ENCODE assay signal across 15 cellular contexts in the genomic region with DNA sequence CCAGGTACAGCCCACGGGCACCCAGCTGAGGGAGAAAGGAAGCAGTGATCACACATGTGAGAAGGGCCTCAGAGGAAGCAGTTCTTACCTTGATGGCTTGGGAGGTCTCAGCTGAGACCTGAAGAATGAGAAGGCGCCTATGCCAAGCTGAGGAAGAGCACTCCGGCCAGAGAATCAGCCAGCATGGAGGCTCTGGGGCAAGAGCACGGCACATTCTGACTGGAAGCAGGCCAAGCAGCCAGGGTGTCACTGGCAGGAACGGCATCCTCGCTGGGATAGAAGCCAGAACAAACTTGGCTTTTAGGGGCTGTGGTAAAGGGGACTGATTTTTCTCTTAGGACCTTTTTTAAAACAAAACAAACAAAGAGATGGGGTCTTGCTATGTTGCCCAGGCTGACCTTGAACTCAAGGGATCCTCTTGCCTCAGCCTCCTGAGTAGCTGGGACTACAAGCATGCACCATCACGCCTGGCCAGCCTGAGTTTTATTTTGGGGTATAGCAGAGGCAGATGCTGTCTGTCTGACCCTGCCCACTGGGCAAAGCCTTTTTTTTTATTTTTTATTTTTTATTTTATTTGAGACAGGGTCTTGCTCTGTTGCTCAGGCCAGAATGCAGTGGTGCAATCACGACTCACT. TPM values are rescaled to one million over a fixed set of nuclear protein-coding genes. Genes with fewer than 3 reads are reported as not detected.
DNase-seq lines count a peak whose midpoint lies in the region; ATAC-seq and TF ChIP-seq lines count a peak whose summit lies in the region.
"Had no signal": no experiment of that assay in that cellular context is flagged by ENCODE, and none has a peak within 500 bp of the region (broad histone marks: within the 10 kb centered on the region; RNA-seq: fewer than 3 reads in every experiment).

No MANE protein-coding gene starts in this region.

- no peak for TF ChIP-seq CTCF in neural progenitor cell (IDR thresholded peaks at IDR 0.05)
- no peak for TF ChIP-seq CTCF in coronary artery (IDR thresholded peaks at IDR 0.05)

- H3K9ac ChIP-seq in neural progenitor cell = no peak overlapping the region
- H3K9ac ChIP-seq: KMS-11 had no signal

- no peak overlapping the region for H3K4me2 ChIP-seq in neural progenitor cell
- H3K4me2 ChIP-seq: KMS-11 had no signal

- peak; percentile 80 for DNase-seq in G401 (ENCODE audit: low spot score)
- DNase-seq in NCI-H1694 treated with DMSO at 0.1 percent for 48 hours (lab: John Stamatoyannopoulos, UW) = peak; percentile 28
- peak; percentile 24 for DNase-seq in fibroblast of gingiva (ENCODE audit: low read depth)
- no peak for DNase-seq in neural progenitor cell (ENCODE audit: low spot score)
- DNase-seq in central memory CD4-positive, alpha-beta T cell = no peak
- no peak for DNase-seq in coronary artery (ENCODE audit: low spot score)
- DNase-seq in NCI-H2171 treated with DMSO at 0.1 percent for 48 hours (lab: John Stamatoyannopoulos, UW) = no peak
- DNase-seq: activated CD4-positive, alpha-beta T cell treated with anti-CD3 and anti-CD28 coated beads for 4 hours; CD4-positive, alpha-beta T cell; PC-3 had no signal

- peak overlapping the region; percentile 80 for H3K27ac Mint-ChIP-seq in neural progenitor cell
- H3K27ac Mint-ChIP-seq: activated T-helper 2 cell treated with anti-CD3 and anti-CD28 coated beads, Interferon-gamma antibody, Interleukin-2, Interleukin-4, amounts not matched to agents 10 μg/mL and 5 μg/mL and 100 μg/mL, durations not matched to agents 14 hours and 24 hours and 36 hours; CD4-positive, alpha-beta T cell had no signal

- ATAC-seq in HG03457 (IDR thresholded peaks at IDR 0.05; ENCODE audit: unreplicated experiment) = no peak

- H3K9me3 Mint-ChIP-seq in neural progenitor cell = no peaks in the 10 kb centered on the region
- H3K9me3 Mint-ChIP-seq: activated T-helper 2 cell treated with anti-CD3 and anti-CD28 coated beads, Interferon-gamma antibody, Interleukin-2, Interleukin-4, amounts not matched to agents 10 μg/mL and 5 μg/mL and 100 μg/mL, durations not matched to agents 14 hours and 24 hours and 36 hours; CD4-positive, alpha-beta T cell had no signal

- H3K27me3 Mint-ChIP-seq in neural progenitor cell (ENCODE audit: insufficient read depth, low read depth) = no peaks in the 10 kb centered on the region
- H3K27me3 Mint-ChIP-seq: CD4-positive, alpha-beta T cell had no signal

- in situ Hi-C loops in G401 (cut with HindIII; ENCODE audit: low sequenced_read_pairs) = no loop called here

- H3F3A ChIP-seq in neural progenitor cell (ENCODE audit: low read depth) = peaks cover 83% of the 10 kb centered on the region

- H3K36me3 ChIP-seq in neural progenitor cell = peaks cover 20% of the 10 kb centered on the region

- H3K4me3 ChIP-seq in neural progenitor cell (no peak overlapping the region), coronary artery (no peak overlapping the region)

- no peaks in the 10 kb centered on the region for H3K27me3 ChIP-seq in neural progenitor cell

- H3K4me1 Mint-ChIP-seq in neural progenitor cell = peaks cover 62% of the 10 kb centered on the region

- peaks cover 35% of the 10 kb centered on the region for H3K36me3 Mint-ChIP-seq in neural progenitor cell

- H2AFZ ChIP-seq in neural progenitor cell (replicated peaks) = no peak overlapping the region

- H3K4me3 Mint-ChIP-seq in neural progenitor cell = no peak overlapping the region
- H3K4me3 Mint-ChIP-seq: CD4-positive, alpha-beta T cell had no signal

- no peaks in the 10 kb centered on the region for H4K20me1 ChIP-seq in neural progenitor cell (ENCODE audit: low read depth)

- H3K27ac ChIP-seq in neural progenitor cell = peak overlapping the region; percentile 96
- H3K27ac ChIP-seq in coronary artery = no peak overlapping the region
- H3K27ac ChIP-seq: KMS-11 had no signal

- H3K4me1 ChIP-seq in neural progenitor cell = peaks cover 56% of the 10 kb centered on the region

- no peaks in the 10 kb centered on the region for H3K79me2 ChIP-seq in neural progenitor cell (ENCODE audit: low read depth)

- no peaks in the 10 kb centered on the region for H3K9me3 ChIP-seq in neural progenitor cell (ENCODE audit: low read depth)

RNA-seq across cellular contexts. Expression of gene GHRH, which starts 17.6 kb away (rescaled TPM):
- not detected in 2 replicates for total RNA-seq in G401 (2014; rRNA removed; shearing (Covaris generic))
- total RNA-seq in neural progenitor cell (ENCODE audit: low replicate concordance) = 3.2 TPM in 1 of 2 replicates, not detected in the other
- total RNA-seq: activated T-helper 2 cell treated with anti-CD3 and anti-CD28 coated beads, Interferon-gamma antibody, Interleukin-2, Interleukin-4, amounts not matched to agents 10 μg/mL and 5 μg/mL and 100 μg/mL, durations not matched to agents 14 hours and 24 hours and 36 hours; CD4-positive, alpha-beta T cell; PC-3; skeletal muscle tissue; T-helper 1 cell treated with Interleukin-12 subunit alpha and Interleukin-12 subunit beta and Interleukin-4 antibody, amounts not matched to agents 30 ng/mL and 1 ng/mL, for 36 hours had no signal

RNA-seq across cellular contexts. Expression of gene MANBAL, which starts 45.4 kb away (rescaled TPM):
- 70.1 and 73.5 TPM in 2 replicates for total RNA-seq in G401 (2014; rRNA removed; shearing (Covaris generic))
- total RNA-seq in neural progenitor cell (ENCODE audit: low replicate concordance) = 32.7 and 44.8 TPM in 2 replicates

Comparison
In these comparisons a context has a peak if more than half of its experiments do, and no peak if none do; other contexts are left out.
1. DNase-seq: peak in G401 (single experiment), NCI-H1694 treated with DMSO at 0.1 percent for 48 hours (single experiment) and fibroblast of gingiva (single experiment); none in neural progenitor cell (single experiment), central memory CD4-positive, alpha-beta T cell (single experiment), coronary artery (single experiment) and NCI-H2171 treated with DMSO at 0.1 percent for 48 hours (single experiment).